In the genomic region with DNA sequence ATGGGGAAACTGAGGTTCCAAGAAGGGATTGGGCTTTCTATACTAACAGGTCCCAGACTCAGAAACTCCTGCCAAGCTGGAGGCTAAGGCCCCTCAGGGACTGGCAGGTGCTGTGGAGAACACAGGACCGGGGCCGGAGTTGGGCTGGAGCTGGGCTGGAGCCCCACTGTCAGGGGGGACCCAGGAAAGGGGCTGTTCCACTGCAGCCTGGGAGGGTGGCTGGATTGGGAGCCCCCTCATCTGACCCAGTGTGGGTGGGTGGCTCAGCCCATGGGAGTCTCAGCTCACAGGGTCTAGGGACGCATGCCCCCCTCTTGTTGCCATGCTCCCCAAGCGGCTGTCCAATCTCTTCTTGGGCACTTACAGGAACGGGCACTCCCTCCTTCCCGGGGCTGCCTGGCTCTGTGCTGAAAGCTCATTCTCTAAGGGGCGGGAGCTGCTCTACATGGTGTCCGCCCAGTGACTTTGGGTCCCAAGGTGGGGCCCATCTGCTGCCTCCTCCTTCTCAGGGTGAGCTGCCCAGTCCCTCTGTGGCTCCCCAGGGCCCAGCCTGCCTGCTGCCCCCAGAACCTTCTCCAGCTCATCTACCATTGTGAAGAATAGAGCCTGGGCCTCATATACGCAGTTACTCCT, we compare ENCODE assay signal across 24 cellular contexts.
A peak's percentile ranks its signal among the peaks of the same experiment; 100 is the strongest.
DNase-seq lines count a peak whose midpoint lies in the region; ATAC-seq, FAIRE-seq and TF ChIP-seq lines count a peak whose summit lies in the region.
"Had no signal": no experiment of that assay in that cellular context is flagged by ENCODE, and none has a peak within 500 bp of the region (broad histone marks: within the 10 kb centered on the region; RNA-seq: fewer than 3 reads in every experiment).

No MANE protein-coding gene starts in this region.

- H3K79me2 ChIP-seq in H1 (ENCODE audit: control insufficient read depth in 1 of 2, insufficient read depth in 2 of 2, low read length in 2 of 2) = no peaks in the 10 kb centered on the region

- no peak overlapping the region; the same call in 1 of the 2 replicates for H4K8ac ChIP-seq in H1 (ENCODE audit: extremely low read depth, insufficient read depth, low read length)

- H2BK15ac ChIP-seq in H1 (ENCODE audit: low read length) = peak overlapping the region; percentile 67; the same call in 1 of the 2 replicates

- no peak overlapping the region for H2AK5ac ChIP-seq in H1 (ENCODE audit: low read depth, low read length)

- no peak overlapping the region for H3K56ac ChIP-seq in H1 (replicated peaks; ENCODE audit: insufficient read length, low read depth, low read length)

- H3K9ac ChIP-seq in H1 (replicated peaks in 1 of 4; ENCODE audit: extremely low read depth in 1 of 4, low read depth in 3 of 4, low read length in 3 of 4) = no peak overlapping the region
- H3K9ac ChIP-seq: SK-N-SH had no signal

- H3K23me2 ChIP-seq in H1 (ENCODE audit: low read depth, low read length) = peaks cover 2% of the 10 kb centered on the region; the same call in 1 of the 2 replicates

- H3K18ac ChIP-seq in H1 (ENCODE audit: extremely low read depth, low read length) = no peak overlapping the region

- no peak for ATAC-seq in activated naive CD4-positive, alpha-beta T cell treated with anti-CD3 and anti-CD28 coated beads, Interleukin-2, amount 50 U/mL, for 72 hours
- peak; percentile 26 for ATAC-seq in stimulated activated memory B cell treated with anti-CD40 and anti-IgM and Interleukin-4, amounts not matched to agents 10 μg/mL and 1 μg/mL and 100 μg/mL, for 72 hours
- no peak for ATAC-seq in GM21526 (IDR thresholded peaks at IDR 0.05; ENCODE audit: low FRiP score, unreplicated experiment)
- ATAC-seq: GM12878, HepG2 had no signal

- H3K79me1 ChIP-seq in H1 (ENCODE audit: low read depth, low read length) = peaks cover 2% of the 10 kb centered on the region

- peaks cover 2 to 20% (median 7%) of the 10 kb centered on the region in 4 experiments for H3K4me1 ChIP-seq in H1 (replicated peaks in 1 of 4; ENCODE audit: control insufficient read depth in 3 of 4, insufficient read depth in 4 of 4, low read length in 3 of 4)
- H3K4me1 ChIP-seq: BE2C, HAP-1 had no signal

- no peak overlapping the region for H4K91ac ChIP-seq in H1 (replicated peaks; ENCODE audit: insufficient read length, low read length)

- H2BK120ac ChIP-seq in H1 (replicated peaks; ENCODE audit: low read depth, low read length) = no peak overlapping the region

- no peak for FAIRE-seq in H1 (lab: Jason Lieb, UNC)
- FAIRE-seq: G401.6, GM12878, HepG2 had no signal

- no peak for TF ChIP-seq POLR2A in H1 (IDR thresholded peaks at IDR 0.05; ENCODE audit: control extremely low read depth in 1 of 2, low read depth in 2 of 2, low read length in 2 of 2)

- no peaks in the 10 kb centered on the region for H3K9me3 Mint-ChIP-seq in activated naive CD4-positive, alpha-beta T cell treated with anti-CD3 and anti-CD28 coated beads, Interleukin-2, amount 50 U/mL, for 72 hours
- H3K9me3 Mint-ChIP-seq in activated naive CD4-positive, alpha-beta T cell treated with anti-CD3 and anti-CD28 coated beads, Interleukin-2, amount 10 ng/mL, durations not matched to agents 7 days and 5 days = no peaks in the 10 kb centered on the region
- no peaks in the 10 kb centered on the region for H3K9me3 Mint-ChIP-seq in stimulated activated memory B cell treated with anti-CD40 and anti-IgM and Interleukin-4, amounts not matched to agents 10 μg/mL and 1 μg/mL and 100 μg/mL, for 72 hours
- H3K9me3 Mint-ChIP-seq: HFFc6 had no signal

- H3K4ac ChIP-seq in H1 (replicated peaks; ENCODE audit: insufficient read length, low read depth, low read length) = no peak overlapping the region

- no peak for TF ChIP-seq CTCF in H1 (IDR thresholded peaks at IDR 0.05; ENCODE audit: control extremely low read depth in 1 of 3, insufficient read depth in 1 of 3, low read depth in 1 of 3, low read length in 3 of 3)

- no peak for TF ChIP-seq EP300 in H1 (IDR thresholded peaks at IDR 0.05; ENCODE audit: borderline replicate concordance in 1 of 2, low read depth in 2 of 2, low read length in 2 of 2)

- no peak for DNase-seq in activated naive CD4-positive, alpha-beta T cell treated with anti-CD3 and anti-CD28 coated beads, Interleukin-2, amount 50 U/mL, for 72 hours (ENCODE audit: low spot score in 2 of 2)
- DNase-seq in activated naive CD4-positive, alpha-beta T cell treated with anti-CD3 and anti-CD28 coated beads, Interleukin-2, amount 10 ng/mL, durations not matched to agents 7 days and 5 days = no peak
- DNase-seq in H7 = peak; percentile 68
- no peak for DNase-seq in H1 (ENCODE audit: low read depth in 1 of 2, low spot score in 2 of 2)
- no peak for DNase-seq in NCI-H187 (lab: John Stamatoyannopoulos, UW)
- no peak for DNase-seq in GF-D8 (lab: John Stamatoyannopoulos, UW)
- DNase-seq: BE2C; CD4-positive, CD25-positive, alpha-beta regulatory T cell; HFFc6; Kasumi-1; NCI-H1105 treated with DMSO at 0.1 percent for 48 hours; NCI-H146; NCI-H2081; NCI-H2227 treated with DMSO at 0.1 percent for 48 hours; NCI-H69; SK-N-SH; SW 1271 had no signal

- no peak for TF ChIP-seq RAD21 in H1 (IDR thresholded peaks at IDR 0.05 in 1 of 2, conservative IDR thresholded peaks at IDR 0.05 in 1 of 2; ENCODE audit: low read depth in 2 of 2, low read length in 2 of 2)

- H3K27ac Mint-ChIP-seq in activated naive CD4-positive, alpha-beta T cell treated with anti-CD3 and anti-CD28 coated beads, Interleukin-2, amount 50 U/mL, for 72 hours = peak overlapping the region; percentile 29 to 76
- no peak overlapping the region for H3K27ac Mint-ChIP-seq in activated naive CD4-positive, alpha-beta T cell treated with anti-CD3 and anti-CD28 coated beads, Interleukin-2, amount 10 ng/mL, durations not matched to agents 7 days and 5 days
- H3K27ac Mint-ChIP-seq in stimulated activated memory B cell treated with anti-CD40 and anti-IgM and Interleukin-4, amounts not matched to agents 10 μg/mL and 1 μg/mL and 100 μg/mL, for 72 hours = no peak overlapping the region
- H3K27ac Mint-ChIP-seq: CD4-positive, CD25-positive, alpha-beta regulatory T cell; HFFc6 had no signal

- H2AFZ ChIP-seq in H1 (ENCODE audit: low read length) = no peak overlapping the region

- H3K4me1 Mint-ChIP-seq in activated naive CD4-positive, alpha-beta T cell treated with anti-CD3 and anti-CD28 coated beads, Interleukin-2, amount 10 ng/mL, durations not matched to agents 7 days and 5 days = peaks cover 18% of the 10 kb centered on the region
- peaks cover 25% of the 10 kb centered on the region for H3K4me1 Mint-ChIP-seq in stimulated activated memory B cell treated with anti-CD40 and anti-IgM and Interleukin-4, amounts not matched to agents 10 μg/mL and 1 μg/mL and 100 μg/mL, for 72 hours

- no peak overlapping the region for H3K4me2 ChIP-seq in H1 (ENCODE audit: insufficient read depth in 1 of 2, low read depth in 2 of 2, low read length in 2 of 2)
- H3K4me2 ChIP-seq: SK-N-SH had no signal

- 84% methylated on average over 9 of the region's 9 CpGs; no CpG with 5 or more reads in 1 of the 2 experiments for WGBS in H1 (ENCODE audit: extremely low coverage in 1 of 2, insufficient coverage in 1 of 2, insufficient read length in 1 of 2, insufficient replicate concordance in 2 of 2, low coverage in 1 of 2, low lambda C conversion rate in 2 of 2, missing lambda C conversion rate in 1 of 2), 2 experiments

- no peak overlapping the region; the same call in 1 of the 2 replicates for H2BK12ac ChIP-seq in H1 (ENCODE audit: low read depth, low read length)

- no peak overlapping the region for H3K4me3 Mint-ChIP-seq in activated naive CD4-positive, alpha-beta T cell treated with anti-CD3 and anti-CD28 coated beads, Interleukin-2, amount 10 ng/mL, durations not matched to agents 7 days and 5 days
- no peak overlapping the region for H3K4me3 Mint-ChIP-seq in stimulated activated memory B cell treated with anti-CD40 and anti-IgM and Interleukin-4, amounts not matched to agents 10 μg/mL and 1 μg/mL and 100 μg/mL, for 72 hours
- H3K4me3 Mint-ChIP-seq: CD4-positive, CD25-positive, alpha-beta regulatory T cell; HFFc6 had no signal

- H3K27me3 ChIP-seq in H7 (ENCODE audit: control insufficient read depth, insufficient read depth, low read length) (no peaks in the 10 kb centered on the region), H1 (replicated peaks in 1 of 4; ENCODE audit: control insufficient read depth in 3 of 4, extremely low read depth in 1 of 4, insufficient read depth in 3 of 4, low read length in 3 of 4) (no peaks in the 10 kb centered on the region)
- H3K27me3 ChIP-seq: BE2C had no signal

- H3K4me3 ChIP-seq in H7 (ENCODE audit: insufficient read depth, low read depth, low read length) = no peak overlapping the region
- H3K4me3 ChIP-seq in H1 (ENCODE audit: extremely low read depth in 1 of 4, insufficient read depth in 2 of 4, low read depth in 3 of 4, low read length in 4 of 4) = no peak overlapping the region
- H3K4me3 ChIP-seq: GM12878, HAP-1 had no signal

- CTCF ChIA-PET in activated naive CD4-positive, alpha-beta T cell treated with anti-CD3 and anti-CD28 coated beads, Interleukin-2, amount 10 ng/mL, durations not matched to agents 7 days and 5 days (lab: Charles Lee) = interaction anchor here (1.4 kb wide), 1 partner anchor 92 kb away, joined by 3 read pairs; no protein-coding TSS in a partner anchor
- CTCF ChIA-PET in H1 (lab: Charles Lee; ENCODE audit: partially characterized antibody) = interaction anchor here (0.6 to 3.3 kb wide), 13 partner anchors 9 to 263 kb away, joined by 3 to 13 read pairs (median 5); no protein-coding TSS in a partner anchor

- H3K27me3 Mint-ChIP-seq in activated naive CD4-positive, alpha-beta T cell treated with anti-CD3 and anti-CD28 coated beads, Interleukin-2, amount 10 ng/mL, durations not matched to agents 7 days and 5 days = peaks cover 18% of the 10 kb centered on the region
- H3K27me3 Mint-ChIP-seq in stimulated activated memory B cell treated with anti-CD40 and anti-IgM and Interleukin-4, amounts not matched to agents 10 μg/mL and 1 μg/mL and 100 μg/mL, for 72 hours = no peaks in the 10 kb centered on the region

- H2BK20ac ChIP-seq in H1 (ENCODE audit: low read length) = no peak overlapping the region

- H3K23ac ChIP-seq in H1 (ENCODE audit: insufficient read length) = no peak overlapping the region

- peaks cover 2 to 7% of the 10 kb centered on the region in 2 experiments for H4K20me1 ChIP-seq in H1 (replicated peaks in 1 of 2; ENCODE audit: control insufficient read depth in 1 of 2, insufficient read depth in 2 of 2, low read length in 2 of 2)

- POLR2A ChIA-PET in H1 (lab: Charles Lee; ENCODE audit: partially characterized antibody) = no interaction called here

- H2BK5ac ChIP-seq in H1 (ENCODE audit: low read depth, low read length) = no peak overlapping the region

- H3K36me3 ChIP-seq in H7 (replicated peaks; ENCODE audit: control insufficient read depth, insufficient read depth, low read length) (no peaks in the 10 kb centered on the region), H1 (ENCODE audit: control insufficient read depth in 2 of 4, insufficient read depth in 4 of 4, low read length in 3 of 4) (no peaks in the 10 kb centered on the region)
- H3K36me3 ChIP-seq: BE2C, HAP-1 had no signal

- no peaks in the 10 kb centered on the region for H3K36me3 Mint-ChIP-seq in activated naive CD4-positive, alpha-beta T cell treated with anti-CD3 and anti-CD28 coated beads, Interleukin-2, amount 50 U/mL, for 72 hours
- no peaks in the 10 kb centered on the region for H3K36me3 Mint-ChIP-seq in activated naive CD4-positive, alpha-beta T cell treated with anti-CD3 and anti-CD28 coated beads, Interleukin-2, amount 10 ng/mL, durations not matched to agents 7 days and 5 days
- H3K36me3 Mint-ChIP-seq in stimulated activated memory B cell treated with anti-CD40 and anti-IgM and Interleukin-4, amounts not matched to agents 10 μg/mL and 1 μg/mL and 100 μg/mL, for 72 hours = no peaks in the 10 kb centered on the region
- H3K36me3 Mint-ChIP-seq: CD4-positive, CD25-positive, alpha-beta regulatory T cell had no signal

- no peak overlapping the region for H4K5ac ChIP-seq in H1 (ENCODE audit: insufficient read length, low read depth, low read length)

- no peak overlapping the region for H3K27ac ChIP-seq in H1 (ENCODE audit: low read depth, low read length)
- H3K27ac ChIP-seq: 22Rv1 had no signal

- no peaks in the 10 kb centered on the region for H3K9me3 ChIP-seq in H1 (ENCODE audit: insufficient read depth in 2 of 2, low read depth in 1 of 2, low read length in 1 of 2)
- H3K9me3 ChIP-seq: BE2C, HAP-1, SK-N-SH had no signal

- H3K14ac ChIP-seq in H1 (ENCODE audit: insufficient read length) = no peak overlapping the region

Comparison
In these comparisons a context has a peak if more than half of its experiments do, and no peak if none do; other contexts are left out.
1. H3K27ac Mint-ChIP-seq: peak in activated naive CD4-positive, alpha-beta T cell treated with anti-CD3 and anti-CD28 coated beads, Interleukin-2, amount 50 U/mL, for 72 hours (2 of 2); none in activated naive CD4-positive, alpha-beta T cell treated with anti-CD3 and anti-CD28 coated beads, Interleukin-2, amount 10 ng/mL, durations not matched to agents 7 days and 5 days (single experiment) and stimulated activated memory B cell treated with anti-CD40 and anti-IgM and Interleukin-4, amounts not matched to agents 10 μg/mL and 1 μg/mL and 100 μg/mL, for 72 hours (single experiment).